ENCODE assay signal across 8 cellular contexts in the genomic region with DNA sequence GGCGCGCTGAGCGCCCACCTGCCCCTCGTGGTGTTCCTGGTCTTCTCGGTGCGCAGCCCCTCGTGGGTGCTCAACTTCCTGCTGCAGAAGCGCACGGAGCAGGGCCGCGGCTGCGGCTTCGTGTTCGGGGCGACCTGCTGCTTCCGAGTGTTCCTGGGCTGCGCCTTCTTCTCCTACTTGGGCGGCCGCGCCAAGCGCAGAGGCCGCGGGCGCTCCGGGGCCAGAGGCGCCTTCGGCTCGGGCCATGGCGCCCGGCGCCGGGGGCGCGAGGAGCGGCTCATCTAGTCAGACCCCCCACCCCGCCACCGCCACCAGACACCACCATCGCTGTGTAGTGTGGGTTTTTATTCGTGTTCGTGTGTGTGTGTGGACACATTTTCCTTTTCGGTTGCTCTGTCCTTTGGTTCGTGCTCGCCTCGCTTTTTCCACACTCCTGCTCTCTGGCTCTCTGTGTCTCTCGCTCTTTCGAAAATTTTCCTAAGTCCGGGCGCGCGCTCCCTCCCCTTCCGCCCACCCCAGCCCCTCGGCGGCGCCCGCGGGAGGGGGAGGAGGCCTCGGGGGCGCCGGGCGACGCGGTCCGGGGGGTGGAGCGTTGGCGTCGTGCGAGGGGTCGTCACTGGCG. TPM values are rescaled to one million over a fixed set of nuclear protein-coding genes. Genes with fewer than 3 reads are reported as not detected.
DNase-seq lines count a peak whose midpoint lies in the region; ATAC-seq, FAIRE-seq and TF ChIP-seq lines count a peak whose summit lies in the region.

No MANE protein-coding gene starts in this region.

- under 1% methylated on average over 52 of the region's 69 CpGs for WGBS in prostate gland

- no peaks in the 10 kb centered on the region for H3K36me3 ChIP-seq in prostate gland

- peak; percentile 28 for ATAC-seq in CD4-positive, alpha-beta T cell (ENCODE audit: poor library complexity)
- ATAC-seq in GM21717 (IDR thresholded peaks at IDR 0.05; ENCODE audit: unreplicated experiment) (peak; percentile 26), left ventricle myocardium superior (peak; percentile 74)

- peaks cover 10% of the 10 kb centered on the region for H3K4me1 ChIP-seq in prostate gland (replicated peaks)

- no peaks in the 10 kb centered on the region for H3K27me3 Mint-ChIP-seq in CD4-positive, alpha-beta T cell
- no peaks in the 10 kb centered on the region for H3K27me3 Mint-ChIP-seq in T-helper 1 cell treated with Interleukin-12 subunit alpha and Interleukin-12 subunit beta and Interleukin-4 antibody, amounts not matched to agents 30 μg/mL and 1 μg/mL, for 36 hours (ENCODE audit: low read depth)

- POLR2A ChIA-PET in CD4-positive, alpha-beta T cell (lab: Charles Lee), result interaction anchor here (0.7 to 4.4 kb wide), 17 partner anchors 11 to 584 kb away, joined by 3 to 54 read pairs (median 5); a partner anchor contains a TSS

- DNase-seq in CD4-positive, alpha-beta T cell, result peak; percentile 42 to 73 (median 61)
- peak; percentile 19 for DNase-seq in MV-4-11 (lab: John Stamatoyannopoulos, UW)
- DNase-seq in amniotic stem cell (lab: John Stamatoyannopoulos, UW), result peak; percentile 53
- DNase-seq in left ventricle myocardium superior, result peak; percentile 90
- DNase-seq in prostate gland (ENCODE audit: low spot score), result peak; percentile 58
- no peak for DNase-seq in urothelium cell line (ENCODE audit: low spot score)

- no peak for TF ChIP-seq CTCF in CD4-positive, alpha-beta T cell (IDR thresholded peaks at IDR 0.05)
- no peak for TF ChIP-seq CTCF in prostate gland (IDR thresholded peaks at IDR 0.05)

- peak overlapping the region; percentile 90 for H3K27ac ChIP-seq in CD4-positive, alpha-beta T cell (ENCODE audit: low read depth, low read length)
- H3K27ac ChIP-seq in prostate gland, result peak overlapping the region; percentile 98 to 100

- H3K36me3 Mint-ChIP-seq in CD4-positive, alpha-beta T cell (ENCODE audit: low read depth), result peaks cover 47% of the 10 kb centered on the region
- H3K36me3 Mint-ChIP-seq in T-helper 1 cell treated with Interleukin-12 subunit alpha and Interleukin-12 subunit beta and Interleukin-4 antibody, amounts not matched to agents 30 μg/mL and 1 μg/mL, for 36 hours (ENCODE audit: low read depth), result peaks cover 8% of the 10 kb centered on the region

- FAIRE-seq in urothelium cell line (lab: Jason Lieb, UNC), result peak; percentile 50

- H3K27ac Mint-ChIP-seq in CD4-positive, alpha-beta T cell, result peak overlapping the region; percentile 95
- H3K27ac Mint-ChIP-seq in T-helper 1 cell treated with Interleukin-12 subunit alpha and Interleukin-12 subunit beta and Interleukin-4 antibody, amounts not matched to agents 30 μg/mL and 1 μg/mL, for 36 hours, result peak overlapping the region; percentile 89

- H3K9me3 ChIP-seq in CD4-positive, alpha-beta T cell (ENCODE audit: control insufficient read depth, low read length), result no peaks in the 10 kb centered on the region
- H3K9me3 ChIP-seq in prostate gland, result no peaks in the 10 kb centered on the region

- CTCF ChIA-PET in CD4-positive, alpha-beta T cell (lab: Charles Lee), result no interaction called here

- no peaks in the 10 kb centered on the region for H3K9me3 Mint-ChIP-seq in CD4-positive, alpha-beta T cell
- H3K9me3 Mint-ChIP-seq in T-helper 1 cell treated with Interleukin-12 subunit alpha and Interleukin-12 subunit beta and Interleukin-4 antibody, amounts not matched to agents 30 μg/mL and 1 μg/mL, for 36 hours, result no peaks in the 10 kb centered on the region

- peak; percentile 45 for TF ChIP-seq POLR2A in prostate gland (IDR thresholded peaks at IDR 0.05)

- H3K4me3 ChIP-seq in prostate gland, result peak overlapping the region; percentile 69 to 81

- H3K27me3 ChIP-seq in CD4-positive, alpha-beta T cell (ENCODE audit: control insufficient read depth, insufficient read depth, low read length), result no peaks in the 10 kb centered on the region
- H3K27me3 ChIP-seq in prostate gland (replicated peaks; ENCODE audit: insufficient read depth), result no peaks in the 10 kb centered on the region

- peaks cover 61% of the 10 kb centered on the region for H3K4me1 Mint-ChIP-seq in CD4-positive, alpha-beta T cell (ENCODE audit: low read depth)
- H3K4me1 Mint-ChIP-seq in T-helper 1 cell treated with Interleukin-12 subunit alpha and Interleukin-12 subunit beta and Interleukin-4 antibody, amounts not matched to agents 30 μg/mL and 1 μg/mL, for 36 hours (ENCODE audit: low read depth), result peaks cover 38% of the 10 kb centered on the region

- peak overlapping the region; percentile 99 for H3K4me3 Mint-ChIP-seq in CD4-positive, alpha-beta T cell
- peak overlapping the region; percentile 90 for H3K4me3 Mint-ChIP-seq in T-helper 1 cell treated with Interleukin-12 subunit alpha and Interleukin-12 subunit beta and Interleukin-4 antibody, amounts not matched to agents 30 μg/mL and 1 μg/mL, for 36 hours

- intact Hi-C loops in CD4-positive, alpha-beta T cell (cut with DNase I, micrococcal nuclease), result loop anchor here (2.0 to 10.0 kb wide), 6 partner anchors 92 to 1498 kb away; a partner anchor contains a TSS
- intact Hi-C loops in left ventricle myocardium superior (cut with micrococcal nuclease), result no loop called here
- intact Hi-C loops in prostate gland (cut with DNase I), result loop anchor here (2.0 to 5.0 kb wide), 2 partner anchors 90 to 142 kb away; a partner anchor contains a TSS

RNA-seq across cellular contexts. Expression of a gene that starts 38.0 kb away (rescaled TPM):
- total RNA-seq in CD4-positive, alpha-beta T cell, result 1,000 to 10,000 TPM; 1,245 to 1,317 TPM
- total RNA-seq in left ventricle myocardium superior (1,575 TPM), prostate gland (100 to 1,000 TPM; 644 to 900 TPM)

RNA-seq across cellular contexts. Expression of a gene that starts 39.9 kb away (rescaled TPM):
- total RNA-seq in CD4-positive, alpha-beta T cell, result not detected
- total RNA-seq in left ventricle myocardium superior (0.35 TPM), prostate gland (1 to 10 TPM in 1 of 2 donors, under 1 TPM in 1; 0.50 to 1.8 TPM)
